20 cellular contexts compared by ENCODE assay signal in the genomic region with DNA sequence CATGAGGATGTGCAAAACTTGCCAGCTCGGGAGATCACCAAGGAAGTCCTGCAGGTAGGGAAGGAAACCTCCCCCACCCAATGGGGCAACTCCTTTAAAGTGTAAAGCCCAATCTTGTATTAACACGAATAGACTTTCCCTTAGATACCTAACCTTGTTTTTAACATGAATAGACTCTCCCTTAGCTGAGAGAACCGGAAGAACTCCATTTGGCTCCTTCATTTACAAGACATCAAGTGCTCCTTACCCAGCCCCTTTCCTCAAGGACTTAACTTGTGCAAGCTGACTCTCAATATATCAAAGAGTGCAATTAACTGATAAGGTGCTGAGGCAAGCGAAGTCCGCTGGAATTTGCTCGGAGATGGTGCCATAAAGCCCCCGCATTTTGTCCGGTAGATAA. TPM values are rescaled to one million over a fixed set of nuclear protein-coding genes. Genes with fewer than 3 reads are reported as not detected.
"Had no signal": no experiment of that assay in that cellular context is flagged by ENCODE, and none has a peak within 500 bp of the region (broad histone marks: within the 10 kb centered on the region; RNA-seq: fewer than 3 reads in every experiment).

No MANE protein-coding gene starts in this region.

- H3K36me3 ChIP-seq: neutrophil, pancreas, sigmoid colon, spleen had no signal

- H3K36me3 Mint-ChIP-seq: brain, naive B cell had no signal

- DNase-seq: activated CD4-positive, alpha-beta T cell treated with anti-CD3 and anti-CD28 coated beads, Interleukin-2, amount 10 ng/mL, durations not matched to agents 7 days and 5 days; activated CD8-positive, alpha-beta memory T cell treated with anti-CD3 and anti-CD28 coated beads, Interleukin-2, amount 50 U/mL, for 4 hours; activated CD8-positive, alpha-beta T cell treated with anti-CD3 and anti-CD28 coated beads, Interleukin-2, amount 10 ng/mL, durations not matched to agents 7 days and 5 days; activated naive CD4-positive, alpha-beta T cell treated with anti-CD3 and anti-CD28 coated beads for 36 hours; activated T-cell treated with anti-CD3 and anti-CD28 coated beads, Interleukin-2, amount 50 U/mL, for 4 hours; central memory CD4-positive, alpha-beta T cell; dorsolateral prefrontal cortex; mammary epithelial cell; naive B cell; pancreas; sigmoid colon; spleen; stimulated activated CD8-positive, alpha-beta memory T cell treated with anti-CD3 and anti-CD28 coated beads, Interleukin-4, amount 100 ng/mL, for 48 hours; stimulated activated naive CD4-positive, alpha-beta T cell; T-helper 1 cell; T-helper 9 cell had no signal

- H3K4me3 ChIP-seq: dorsolateral prefrontal cortex, pancreas, sigmoid colon, spleen had no signal

- H3K4me1 ChIP-seq: pancreas, sigmoid colon, spleen had no signal

- H3K27me3 ChIP-seq: pancreas had no signal

- H3K4me1 Mint-ChIP-seq: activated CD4-positive, alpha-beta T cell treated with anti-CD3 and anti-CD28 coated beads, Interleukin-2, amount 10 ng/mL, durations not matched to agents 7 days and 5 days; brain; naive B cell had no signal

- H3K27ac Mint-ChIP-seq: activated CD4-positive, alpha-beta T cell treated with anti-CD3 and anti-CD28 coated beads, Interleukin-2, amount 10 ng/mL, durations not matched to agents 7 days and 5 days; activated CD8-positive, alpha-beta T cell treated with anti-CD3 and anti-CD28 coated beads, Interleukin-2, amount 10 ng/mL, durations not matched to agents 7 days and 5 days; activated naive CD4-positive, alpha-beta T cell treated with anti-CD3 and anti-CD28 coated beads for 36 hours; brain; naive B cell had no signal

- H3K9me3 ChIP-seq: pancreas, sigmoid colon had no signal

- H3K27ac ChIP-seq: dorsolateral prefrontal cortex, neutrophil, pancreas, sigmoid colon, spleen had no signal

- ATAC-seq: activated CD4-positive, CD25-positive, alpha-beta regulatory T cell treated with anti-CD3 and anti-CD28 coated beads, Interleukin-2, amount 50 U/mL, for 24 hours; activated CD8-positive, alpha-beta T cell treated with anti-CD3 and anti-CD28 coated beads, Interleukin-2, amount 10 ng/mL, durations not matched to agents 7 days and 5 days; activated T-cell treated with anti-CD3 and anti-CD28 coated beads, Interleukin-2, amount 50 U/mL, for 4 hours; left lobe of liver; pancreas had no signal

- H3K4me3 Mint-ChIP-seq: activated CD4-positive, alpha-beta T cell treated with anti-CD3 and anti-CD28 coated beads, Interleukin-2, amount 10 ng/mL, durations not matched to agents 7 days and 5 days; activated CD8-positive, alpha-beta T cell treated with anti-CD3 and anti-CD28 coated beads, Interleukin-2, amount 10 ng/mL, durations not matched to agents 7 days and 5 days; activated naive CD4-positive, alpha-beta T cell treated with anti-CD3 and anti-CD28 coated beads for 36 hours; activated T-cell treated with anti-CD3 and anti-CD28 coated beads, Interleukin-2, amount 50 U/mL, for 4 hours; naive B cell had no signal

RNA-seq across cellular contexts. Expression of a gene that starts 28.6 kb away (rescaled TPM):
- polyA plus RNA-seq: mammary epithelial cell had no signal
